Comparison of ENCODE assay signal across 1 cellular context in genomic region chr17:73192894-73193701, GRCh38.
TF ChIP-seq lines count a peak whose summit lies in the region.

COG1 (plus strand) TSS chr17:73193055; CDS start chr17:73193070, 15 bp downstream.

TF ChIP-seq in HepG2, 621 proteins besides CTCF, POLR2A, EP300 and RAD21 (continued from another document and continues in another):
- TF ChIP-seq TBX2 (CRISPR knock-in tag; IDR thresholded peaks at IDR 0.05; ENCODE audit: borderline replicate concordance) = peak; percentile 41; the same call in 1 of the 2 replicates
- TF ChIP-seq MXD3 (CRISPR knock-in tag; IDR thresholded peaks at IDR 0.05) = peak; percentile 74
- TF ChIP-seq CHD4 (IDR thresholded peaks at IDR 0.05; ENCODE audit: borderline replicate concordance, low read length) = no peak
- 0 out of 2 replicates have a peak, but pooled peaks have one; percentile 30 for TF ChIP-seq NFKBIZ (CRISPR knock-in tag; IDR thresholded peaks at IDR 0.05)
- no peak for TF ChIP-seq ZFP62 (CRISPR knock-in tag; IDR thresholded peaks at IDR 0.05)
- TF ChIP-seq NR2F1 (CRISPR knock-in tag; IDR thresholded peaks at IDR 0.05) = 0 out of 4 replicates have a peak, but pooled peaks of 1 of the 2 experiments have one; percentile 40
- no peak for TF ChIP-seq FOXC1 (CRISPR knock-in tag; IDR thresholded peaks at IDR 0.05; ENCODE audit: borderline replicate concordance)
- peak; percentile 96 for TF ChIP-seq TRAFD1 (CRISPR knock-in tag; IDR thresholded peaks at IDR 0.05; ENCODE audit: borderline replicate concordance)
- 0 out of 2 replicates have a peak, but pooled peaks have one; percentile 14 for TF ChIP-seq ZKSCAN1 (IDR thresholded peaks at IDR 0.05; ENCODE audit: low read length)
- TF ChIP-seq PHB2 (IDR thresholded peaks at IDR 0.05; ENCODE audit: partially characterized antibody) = no peak
- no peak for TF ChIP-seq ZNF703 (CRISPR knock-in tag; IDR thresholded peaks at IDR 0.05; ENCODE audit: borderline replicate concordance)
- peak; percentile 89 for TF ChIP-seq ZSCAN9 (CRISPR knock-in tag; IDR thresholded peaks at IDR 0.05; ENCODE audit: borderline replicate concordance)
- TF ChIP-seq ERF (CRISPR knock-in tag; IDR thresholded peaks at IDR 0.05) = 0 out of 2 replicates have a peak, but pooled peaks have one; percentile 32
- peak; percentile 15; the same call in 1 of the 2 replicates for TF ChIP-seq ZNF296 (CRISPR knock-in tag; conservative IDR thresholded peaks at IDR 0.05)
- TF ChIP-seq MAZ (IDR thresholded peaks at IDR 0.05; ENCODE audit: borderline replicate concordance, low read depth, low read length) = peak; percentile 77; the same call in 1 of the 2 replicates
- peak; percentile 15 for TF ChIP-seq MAZ (CRISPR knock-in tag; IDR thresholded peaks at IDR 0.05; ENCODE audit: low read depth)
- no peak for TF ChIP-seq ZNF552 (CRISPR knock-in tag; IDR thresholded peaks at IDR 0.05; ENCODE audit: borderline replicate concordance)
- peak; percentile 99 for TF ChIP-seq YY1 (IDR thresholded peaks at IDR 0.05; ENCODE audit: insufficient read depth, insufficient replicate concordance, low read depth, low read length)
- no peak for TF ChIP-seq ZNF572 (CRISPR knock-in tag; IDR thresholded peaks at IDR 0.05)
- TF ChIP-seq POLR2G (IDR thresholded peaks at IDR 0.05; ENCODE audit: low read depth, low read length) = peak; percentile 83
- TF ChIP-seq ZNF597 (CRISPR knock-in tag; IDR thresholded peaks at IDR 0.05) = no peak
- TF ChIP-seq IKZF4 (CRISPR knock-in tag; IDR thresholded peaks at IDR 0.05; ENCODE audit: borderline replicate concordance, low read depth, not compliant biosample characterization) = no peak
- TF ChIP-seq NCOA1 (CRISPR knock-in tag; IDR thresholded peaks at IDR 0.05) = no peak
- TF ChIP-seq SP1 (IDR thresholded peaks at IDR 0.05) = no peak
- TF ChIP-seq SP1 (CRISPR knock-in tag; IDR thresholded peaks at IDR 0.05) = peak; percentile 10; the same call in 1 of the 2 replicates
- TF ChIP-seq ATF1 (CRISPR knock-in tag; IDR thresholded peaks at IDR 0.05) = no peak
- no peak for TF ChIP-seq CEBPG (CRISPR knock-in tag; IDR thresholded peaks at IDR 0.05)
- TF ChIP-seq KDM2A (CRISPR knock-in tag; IDR thresholded peaks at IDR 0.05; ENCODE audit: borderline replicate concordance, low read depth) = peak; percentile 91
- TF ChIP-seq KIAA2018 (CRISPR knock-in tag; IDR thresholded peaks at IDR 0.05; ENCODE audit: borderline replicate concordance) = no peak
- TF ChIP-seq RFXANK (CRISPR knock-in tag; IDR thresholded peaks at IDR 0.05) = no peak
- no peak for TF ChIP-seq U2AF1 (optimal IDR thresholded peaks at IDR 0.05; ENCODE audit: low read depth, low read length)
- peak; percentile 86 for TF ChIP-seq ZNF274 (CRISPR knock-in tag; IDR thresholded peaks at IDR 0.05)
- peak; percentile 39; the same call in 1 of the 2 replicates for TF ChIP-seq ELF3 (CRISPR knock-in tag; IDR thresholded peaks at IDR 0.05)
- TF ChIP-seq ZNF790 (CRISPR knock-in tag; IDR thresholded peaks at IDR 0.05; ENCODE audit: borderline replicate concordance) = peak; percentile 93; the same call in 1 of the 2 replicates
- no peak for TF ChIP-seq ATF4 (CRISPR knock-in tag; IDR thresholded peaks at IDR 0.05)
- no peak for TF ChIP-seq ZFP36 (IDR thresholded peaks at IDR 0.05; ENCODE audit: borderline replicate concordance, low read depth, low read length, partially characterized antibody)
- TF ChIP-seq KAT8 (CRISPR knock-in tag; IDR thresholded peaks at IDR 0.05) = peak; percentile 66
- peak; percentile 55; the same call in 1 of the 2 replicates for TF ChIP-seq SALL1 (CRISPR knock-in tag; IDR thresholded peaks at IDR 0.05)
- peak; percentile 76 for TF ChIP-seq THAP11 (CRISPR knock-in tag; IDR thresholded peaks at IDR 0.05)
- TF ChIP-seq ZNF800 (CRISPR knock-in tag; IDR thresholded peaks at IDR 0.05) = peak; percentile 16; the same call in 1 of the 2 replicates
- no peak for TF ChIP-seq PAX8 (CRISPR knock-in tag; IDR thresholded peaks at IDR 0.05; ENCODE audit: borderline replicate concordance)
- no peak for TF ChIP-seq SCMH1 (CRISPR knock-in tag; IDR thresholded peaks at IDR 0.05; ENCODE audit: borderline replicate concordance)
- peak; percentile 35; the same call in 1 of the 2 replicates for TF ChIP-seq ZBTB33 (CRISPR knock-in tag; IDR thresholded peaks at IDR 0.05)
- TF ChIP-seq ZMYM3 (CRISPR knock-in tag; IDR thresholded peaks at IDR 0.05) = no peak
- no peak for TF ChIP-seq SMARCE1 (IDR thresholded peaks at IDR 0.05; ENCODE audit: borderline replicate concordance)
- TF ChIP-seq ZNF614 (CRISPR knock-in tag; IDR thresholded peaks at IDR 0.05; ENCODE audit: borderline replicate concordance) = peak; percentile 46; the same call in 1 of the 2 replicates
- no peak for TF ChIP-seq ZNF562 (CRISPR knock-in tag; IDR thresholded peaks at IDR 0.05; ENCODE audit: borderline replicate concordance)
- no peak for TF ChIP-seq HMG20A (CRISPR knock-in tag; IDR thresholded peaks at IDR 0.05; ENCODE audit: borderline replicate concordance)
- TF ChIP-seq SMARCC2 (IDR thresholded peaks at IDR 0.05) = no peak
- TF ChIP-seq ZNF512 (CRISPR knock-in tag; IDR thresholded peaks at IDR 0.05) = no peak
- no peak for TF ChIP-seq LCORL (IDR thresholded peaks at IDR 0.05)
- TF ChIP-seq LCORL (CRISPR knock-in tag; IDR thresholded peaks at IDR 0.05) = 0 out of 2 replicates have a peak, but pooled peaks have one; percentile 38
